Comparison of ENCODE assay signal across 10 cellular contexts in genomic region chr17:2264023-2264860, GRCh38. TPM values are rescaled to one million over a fixed set of nuclear protein-coding genes. Genes with fewer than 3 reads are reported as not detected.
DNase-seq lines count a peak whose midpoint lies in the region; ATAC-seq and TF ChIP-seq lines count a peak whose summit lies in the region.
"Had no signal": no experiment of that assay in that cellular context is flagged by ENCODE, and none has a peak within 500 bp of the region (broad histone marks: within the 10 kb centered on the region; RNA-seq: fewer than 3 reads in every experiment).

No MANE protein-coding gene starts in this region.

- H3K4me3 ChIP-seq in CD8-positive, alpha-beta memory T cell (ENCODE audit: low read length) = peak overlapping the region; percentile 5

- CTCF ChIA-PET in CD8-positive, alpha-beta memory T cell (lab: Charles Lee) = interaction anchor here (0.7 to 13.8 kb wide), 7 partner anchors 11 to 208 kb away, joined by 3 to 154 read pairs (median 8); partner anchors contain the start of gene HIC1

- H3K36me3 ChIP-seq in CD8-positive, alpha-beta memory T cell (ENCODE audit: insufficient read depth, low read length) = no peaks in the 10 kb centered on the region

- H3K27ac ChIP-seq in CD8-positive, alpha-beta memory T cell (ENCODE audit: low read depth, low read length) = peak overlapping the region; percentile 39

- H3K36me3 Mint-ChIP-seq in CD8-positive, alpha-beta memory T cell = peaks cover 1 to 32% (median 8%) of the 10 kb centered on the region in 3 donors
- peaks cover 46% of the 10 kb centered on the region for H3K36me3 Mint-ChIP-seq in brain
- peaks cover 16% of the 10 kb centered on the region for H3K36me3 Mint-ChIP-seq in natural killer cell treated with Interleukin-12 subunit alpha and Interleukin-12 subunit beta and Interleukin-15 and Interleukin-18, amount 100 ng/mL, for 72 hours

- ATAC-seq in natural killer cell treated with Interleukin-12 subunit alpha and Interleukin-12 subunit beta and Interleukin-15 and Interleukin-18, amount 100 ng/mL, for 72 hours = no peak
- no peak for ATAC-seq in HG03565 (IDR thresholded peaks at IDR 0.05; ENCODE audit: unreplicated experiment)
- no peak for ATAC-seq in HG03520 (IDR thresholded peaks at IDR 0.05; ENCODE audit: unreplicated experiment)
- ATAC-seq in GM18867 (IDR thresholded peaks at IDR 0.05; ENCODE audit: unreplicated experiment) = no peak

- H3K9me3 Mint-ChIP-seq in CD8-positive, alpha-beta memory T cell = no peaks in the 10 kb centered on the region
- no peaks in the 10 kb centered on the region for H3K9me3 Mint-ChIP-seq in brain
- peaks cover 3% of the 10 kb centered on the region for H3K9me3 Mint-ChIP-seq in natural killer cell treated with Interleukin-12 subunit alpha and Interleukin-12 subunit beta and Interleukin-15 and Interleukin-18, amount 100 ng/mL, for 72 hours

- TF ChIP-seq CTCF in brain (conservative IDR thresholded peaks at IDR 0.05) = no peak

- peaks cover 76 to 86% (median 85%) of the 10 kb centered on the region in 3 donors for H3K4me1 Mint-ChIP-seq in CD8-positive, alpha-beta memory T cell
- peaks cover 25% of the 10 kb centered on the region for H3K4me1 Mint-ChIP-seq in brain
- H3K4me1 Mint-ChIP-seq in natural killer cell treated with Interleukin-12 subunit alpha and Interleukin-12 subunit beta and Interleukin-15 and Interleukin-18, amount 100 ng/mL, for 72 hours (ENCODE audit: low read depth in 2 of 2) = peaks cover 74 to 79% of the 10 kb centered on the region in 2 donors

- H3K9me3 ChIP-seq in CD8-positive, alpha-beta memory T cell (ENCODE audit: low read length) = no peaks in the 10 kb centered on the region

- peaks cover 0 to 2% of the 10 kb centered on the region in 2 donors for H3K27me3 Mint-ChIP-seq in CD8-positive, alpha-beta memory T cell
- H3K27me3 Mint-ChIP-seq in brain = no peaks in the 10 kb centered on the region
- H3K27me3 Mint-ChIP-seq in natural killer cell treated with Interleukin-12 subunit alpha and Interleukin-12 subunit beta and Interleukin-15 and Interleukin-18, amount 100 ng/mL, for 72 hours = no peaks in the 10 kb centered on the region

- no peaks in the 10 kb centered on the region for H3K27me3 ChIP-seq in CD8-positive, alpha-beta memory T cell (ENCODE audit: insufficient read depth, low read length, poor library complexity, severe bottlenecking)

- H3K27ac Mint-ChIP-seq in CD8-positive, alpha-beta memory T cell = peak overlapping the region; percentile 76 to 100 (median 98)
- H3K27ac Mint-ChIP-seq in brain = peak overlapping the region in 4 of 5 experiments; percentile 27 to 72 (median 66)
- H3K27ac Mint-ChIP-seq in natural killer cell treated with Interleukin-12 subunit alpha and Interleukin-12 subunit beta and Interleukin-15 and Interleukin-18, amount 100 ng/mL, for 72 hours = peak overlapping the region; percentile 95 to 97

- no peak for DNase-seq in CD8-positive, alpha-beta memory T cell
- peak; percentile 5 for DNase-seq in NCI-H1105 treated with DMSO at 0.1 percent for 48 hours (lab: John Stamatoyannopoulos, UW)
- no peak for DNase-seq in natural killer cell treated with Interleukin-12 subunit alpha and Interleukin-12 subunit beta and Interleukin-15 and Interleukin-18, amount 100 ng/mL, for 72 hours (ENCODE audit: low spot score)
- DNase-seq in RKO (ENCODE audit: low spot score) = no peak
- DNase-seq: erythroblast, midbrain had no signal

- H3K4me3 Mint-ChIP-seq in CD8-positive, alpha-beta memory T cell = peak overlapping the region; percentile 42 to 85 (median 74)
- H3K4me3 Mint-ChIP-seq in brain = no peak overlapping the region
- peak overlapping the region; percentile 90 for H3K4me3 Mint-ChIP-seq in natural killer cell treated with Interleukin-12 subunit alpha and Interleukin-12 subunit beta and Interleukin-15 and Interleukin-18, amount 100 ng/mL, for 72 hours

- H3K4me1 ChIP-seq in CD8-positive, alpha-beta memory T cell (ENCODE audit: insufficient read depth, low read length) = peaks cover 86% of the 10 kb centered on the region

- POLR2A ChIA-PET in CD8-positive, alpha-beta memory T cell (lab: Charles Lee) = interaction anchor here (0.6 to 2.9 kb wide), 3 partner anchors 8 to 209 kb away, joined by 3 to 14 read pairs (median 4); partner anchors contain the start of gene HIC1

RNA-seq across cellular contexts. Expression of gene SMG6, which starts 39.3 kb away (rescaled TPM):
- 10 to 100 TPM; 53.3 to 54.1 TPM for total RNA-seq in CD8-positive, alpha-beta memory T cell
- 11.2 TPM for polyA plus RNA-seq in CD8-positive, alpha-beta memory T cell
- polyA plus RNA-seq in brain (ENCODE audit: insufficient read depth, low read depth, low replicate concordance) = 41.3 TPM
- 10 to 100 TPM; 33.6 to 74.7 TPM for total RNA-seq in natural killer cell treated with Interleukin-12 subunit alpha and Interleukin-12 subunit beta and Interleukin-15 and Interleukin-18, amount 100 ng/mL, for 72 hours

RNA-seq across cellular contexts. Expression of gene SRR, which starts 39.5 kb away (rescaled TPM):
- total RNA-seq in CD8-positive, alpha-beta memory T cell = 10 to 100 TPM; 11.7 to 13.4 TPM
- 5.7 TPM for polyA plus RNA-seq in CD8-positive, alpha-beta memory T cell
- 41.0 TPM for polyA plus RNA-seq in brain (ENCODE audit: insufficient read depth, low read depth, low replicate concordance)
- 10 to 100 TPM; 19.8 to 21.3 TPM for total RNA-seq in natural killer cell treated with Interleukin-12 subunit alpha and Interleukin-12 subunit beta and Interleukin-15 and Interleukin-18, amount 100 ng/mL, for 72 hours

Comparison
In these comparisons a context has a peak if more than half of its experiments do, and no peak if none do; other contexts are left out.
1. H3K4me3 Mint-ChIP-seq: peak in CD8-positive, alpha-beta memory T cell (7 of 7) and natural killer cell treated with Interleukin-12 subunit alpha and Interleukin-12 subunit beta and Interleukin-15 and Interleukin-18, amount 100 ng/mL, for 72 hours (single experiment); none in brain (0 of 5).
2. Peak in every context shown above with its lines, with median percentiles within 50 percentile points of each other: H3K27ac Mint-ChIP-seq.